In the genomic region with DNA sequence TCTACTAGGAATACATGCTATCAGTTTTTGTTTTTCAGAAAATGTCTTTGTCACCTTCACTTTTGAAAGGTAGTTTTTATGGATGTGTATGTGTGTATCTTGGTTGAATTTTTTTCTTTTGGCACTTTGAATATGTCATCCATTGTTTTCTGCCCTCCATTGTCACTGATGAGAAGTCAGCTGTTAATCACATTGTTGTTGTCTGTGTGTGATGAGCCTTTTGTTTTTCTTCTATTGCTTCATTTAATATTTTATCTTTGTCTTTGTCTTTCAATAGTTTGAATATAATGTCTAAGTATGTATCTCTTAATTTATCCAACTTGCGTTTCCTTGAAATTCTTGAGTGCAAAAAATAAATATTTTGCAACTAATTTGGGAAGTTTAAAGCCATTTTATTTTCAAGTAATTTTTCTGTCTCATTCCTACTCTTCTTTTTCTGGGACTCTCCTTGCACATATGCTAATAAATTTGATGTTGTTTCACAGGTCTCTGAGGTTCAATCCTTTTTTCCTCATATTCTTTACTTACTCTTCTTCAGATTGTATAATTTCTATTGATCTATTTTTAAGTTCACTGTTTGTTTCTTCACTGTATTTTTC, we compare ENCODE assay signal across 1 cellular context.
A peak's percentile ranks its signal among the peaks of the same experiment; 100 is the strongest.
TF ChIP-seq lines count a peak whose summit lies in the region.

No MANE protein-coding gene starts in this region.

TF ChIP-seq in GM12878, 131 proteins besides CTCF, POLR2A, EP300 and RAD21 (continued from another document):
- TF ChIP-seq, protein P1, sequence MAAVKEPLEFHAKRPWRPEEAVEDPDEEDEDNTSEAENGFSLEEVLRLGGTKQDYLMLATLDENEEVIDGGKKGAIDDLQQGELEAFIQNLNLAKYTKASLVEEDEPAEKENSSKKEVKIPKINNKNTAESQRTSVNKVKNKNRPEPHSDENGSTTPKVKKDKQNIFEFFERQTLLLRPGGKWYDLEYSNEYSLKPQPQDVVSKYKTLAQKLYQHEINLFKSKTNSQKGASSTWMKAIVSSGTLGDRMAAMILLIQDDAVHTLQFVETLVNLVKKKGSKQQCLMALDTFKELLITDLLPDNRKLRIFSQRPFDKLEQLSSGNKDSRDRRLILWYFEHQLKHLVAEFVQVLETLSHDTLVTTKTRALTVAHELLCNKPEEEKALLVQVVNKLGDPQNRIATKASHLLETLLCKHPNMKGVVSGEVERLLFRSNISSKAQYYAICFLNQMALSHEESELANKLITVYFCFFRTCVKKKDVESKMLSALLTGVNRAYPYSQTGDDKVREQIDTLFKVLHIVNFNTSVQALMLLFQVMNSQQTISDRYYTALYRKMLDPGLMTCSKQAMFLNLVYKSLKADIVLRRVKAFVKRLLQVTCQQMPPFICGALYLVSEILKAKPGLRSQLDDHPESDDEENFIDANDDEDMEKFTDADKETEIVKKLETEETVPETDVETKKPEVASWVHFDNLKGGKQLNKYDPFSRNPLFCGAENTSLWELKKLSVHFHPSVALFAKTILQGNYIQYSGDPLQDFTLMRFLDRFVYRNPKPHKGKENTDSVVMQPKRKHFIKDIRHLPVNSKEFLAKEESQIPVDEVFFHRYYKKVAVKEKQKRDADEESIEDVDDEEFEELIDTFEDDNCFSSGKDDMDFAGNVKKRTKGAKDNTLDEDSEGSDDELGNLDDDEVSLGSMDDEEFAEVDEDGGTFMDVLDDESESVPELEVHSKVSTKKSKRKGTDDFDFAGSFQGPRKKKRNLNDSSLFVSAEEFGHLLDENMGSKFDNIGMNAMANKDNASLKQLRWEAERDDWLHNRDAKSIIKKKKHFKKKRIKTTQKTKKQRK (IDR thresholded peaks at IDR 0.05; ENCODE audit: low read depth, low read length) = no peak
- TF ChIP-seq BHLHE40 (IDR thresholded peaks at IDR 0.05; ENCODE audit: borderline replicate concordance in 1 of 2, low read depth in 2 of 2, low read length in 1 of 2) = no peak
- peak; percentile 99 for TF ChIP-seq CBX5 (IDR thresholded peaks at IDR 0.05; ENCODE audit: low read depth)
- no peak for TF ChIP-seq NFXL1 (IDR thresholded peaks at IDR 0.05; ENCODE audit: borderline replicate concordance)
